ENCODE assay signal across 13 cellular contexts in the genomic region with DNA sequence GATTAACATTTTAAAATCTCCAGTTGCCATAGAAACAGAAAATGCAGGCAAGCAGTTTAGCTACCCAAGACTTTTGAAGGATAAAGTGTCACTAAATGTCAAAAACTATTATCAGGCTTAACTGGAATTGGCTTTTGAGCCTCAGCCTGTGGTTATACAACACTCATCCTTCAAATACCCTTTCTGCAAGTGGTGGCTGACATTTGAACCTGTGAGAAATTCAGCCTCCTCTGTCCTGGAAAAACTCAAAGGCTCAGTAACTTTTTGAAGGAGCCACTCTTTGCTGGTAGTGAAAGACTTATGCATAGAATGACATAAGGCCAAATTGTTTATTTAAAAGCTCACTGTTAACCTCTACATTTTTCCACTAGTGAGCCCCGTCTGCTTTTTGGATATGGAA.
"Had no signal": no experiment of that assay in that cellular context is flagged by ENCODE, and none has a peak within 500 bp of the region (broad histone marks: within the 10 kb centered on the region; RNA-seq: fewer than 3 reads in every experiment).

No MANE protein-coding gene starts in this region.

- H3K9me3 ChIP-seq: uterus had no signal

- H3K27me3 Mint-ChIP-seq: activated naive CD4-positive, alpha-beta T cell treated with anti-CD3 and anti-CD28 coated beads, Interleukin-2, amount 10 ng/mL, durations not matched to agents 7 days and 5 days; memory B cell; stimulated activated memory B cell treated with anti-CD40 and anti-IgM and Interleukin-4, amounts not matched to agents 10 μg/mL and 1 μg/mL and 100 μg/mL, for 72 hours had no signal

- ATAC-seq: SK-N-SH treated with all-trans-retinoic acid at 6 μM for 48 hours; stimulated activated memory B cell treated with anti-CD40 and anti-IgM and Interleukin-4, amounts not matched to agents 10 μg/mL and 1 μg/mL and 100 μg/mL, for 72 hours had no signal

- H3K36me3 ChIP-seq: brain microvascular endothelial cell, uterus, WERI-Rb-1 had no signal

- H3K4me1 ChIP-seq: uterus had no signal

- H3K27ac Mint-ChIP-seq: activated naive CD4-positive, alpha-beta T cell treated with anti-CD3 and anti-CD28 coated beads, Interleukin-2, amount 10 ng/mL, durations not matched to agents 7 days and 5 days; memory B cell; nephron progenitor cell; stimulated activated memory B cell treated with anti-CD40 and anti-IgM and Interleukin-4, amounts not matched to agents 10 μg/mL and 1 μg/mL and 100 μg/mL, for 72 hours had no signal

- H3K27ac ChIP-seq: brain microvascular endothelial cell, uterus, WERI-Rb-1 had no signal

- H3K4me3 Mint-ChIP-seq: activated naive CD4-positive, alpha-beta T cell treated with anti-CD3 and anti-CD28 coated beads, Interleukin-2, amount 10 ng/mL, durations not matched to agents 7 days and 5 days; memory B cell; nephron progenitor cell; stimulated activated memory B cell treated with anti-CD40 and anti-IgM and Interleukin-4, amounts not matched to agents 10 μg/mL and 1 μg/mL and 100 μg/mL, for 72 hours had no signal

- H3K4me3 ChIP-seq: uterus had no signal

- H3K27me3 ChIP-seq: brain microvascular endothelial cell, uterus had no signal

- H3K4me1 Mint-ChIP-seq: activated naive CD4-positive, alpha-beta T cell treated with anti-CD3 and anti-CD28 coated beads, Interleukin-2, amount 10 ng/mL, durations not matched to agents 7 days and 5 days; memory B cell; stimulated activated memory B cell treated with anti-CD40 and anti-IgM and Interleukin-4, amounts not matched to agents 10 μg/mL and 1 μg/mL and 100 μg/mL, for 72 hours had no signal

- H3K36me3 Mint-ChIP-seq: activated naive CD4-positive, alpha-beta T cell treated with anti-CD3 and anti-CD28 coated beads, Interleukin-2, amount 10 ng/mL, durations not matched to agents 7 days and 5 days; memory B cell; stimulated activated memory B cell treated with anti-CD40 and anti-IgM and Interleukin-4, amounts not matched to agents 10 μg/mL and 1 μg/mL and 100 μg/mL, for 72 hours had no signal

- DNase-seq: activated CD4-positive, alpha-beta T cell treated with anti-CD3 and anti-CD28 coated beads, Interleukin-2, amount 50 U/mL, for 48 hours; activated naive CD4-positive, alpha-beta T cell treated with anti-CD3 and anti-CD28 coated beads, Interleukin-2, amount 10 ng/mL, durations not matched to agents 7 days and 5 days; amniotic stem cell; brain microvascular endothelial cell; erythroblast; islet precursor cell; nephron progenitor cell; stimulated activated CD4-positive, alpha-beta T cell treated with anti-CD3 and anti-CD28 coated beads, Interleukin-2, amount 100 ng/mL, for 48 hours; uterus; WERI-Rb-1 had no signal
